13 cellular contexts compared by ENCODE assay signal in genomic region chr18:68177807-68178702, GRCh38.
DNase-seq lines count a peak whose midpoint lies in the region; ATAC-seq, FAIRE-seq and TF ChIP-seq lines count a peak whose summit lies in the region.
"Had no signal": no experiment of that assay in that cellular context is flagged by ENCODE, and none has a peak within 500 bp of the region (broad histone marks: within the 10 kb centered on the region; RNA-seq: fewer than 3 reads in every experiment).

No MANE protein-coding gene starts in this region.

- FAIRE-seq in D721Med (lab: Jason Lieb, UNC), result no peak

- peak; percentile 98 for DNase-seq in AG04449 (ENCODE audit: low read depth, low spot score)
- peak; percentile 94 for DNase-seq in HFF-Myc (ENCODE audit: extremely low read depth, low read depth)
- DNase-seq in iris pigment epithelial cell (ENCODE audit: low read depth), result peak; percentile 99
- no peak for DNase-seq in activated CD4-positive, alpha-beta T cell treated with anti-CD3 and anti-CD28 coated beads for 36 hours
- DNase-seq in NCI-H1048 (lab: John Stamatoyannopoulos, UW), result no peak
- no peak for DNase-seq in D721Med (ENCODE audit: insufficient read length, low spot score)
- DNase-seq: activated CD8-positive, alpha-beta memory T cell treated with anti-CD3 and anti-CD28 coated beads, Interleukin-2, amount 50 U/mL, for 48 hours; CD4-positive, CD25-positive, alpha-beta regulatory T cell; immature natural killer cell; right cardiac atrium had no signal

- no peaks in the 10 kb centered on the region for H3K27me3 Mint-ChIP-seq in activated CD4-positive, alpha-beta T cell treated with anti-CD3 and anti-CD28 coated beads for 36 hours
- H3K27me3 Mint-ChIP-seq: CD4-positive, CD25-positive, alpha-beta regulatory T cell had no signal

- POLR2A ChIA-PET in AG04449 (lab: Yijun Ruan, JAX), result interaction anchor here (1.0 kb wide), 2 partner anchors 85 to 247 kb away, joined by 4 read pairs; no protein-coding TSS in a partner anchor
- POLR2A ChIA-PET in activated CD4-positive, alpha-beta T cell treated with anti-CD3 and anti-CD28 coated beads for 36 hours (lab: Charles Lee), result no interaction called here

- H3K36me3 Mint-ChIP-seq in activated CD4-positive, alpha-beta T cell treated with anti-CD3 and anti-CD28 coated beads for 36 hours (ENCODE audit: low read depth), result no peaks in the 10 kb centered on the region
- H3K36me3 Mint-ChIP-seq: CD4-positive, CD25-positive, alpha-beta regulatory T cell; immature natural killer cell; stimulated activated effector memory CD8-positive, alpha-beta T cell treated with anti-CD3 and anti-CD28 coated beads, Interleukin-12 subunit alpha, Interleukin-12 subunit beta, amount 100 ng/mL, for 72 hours had no signal

- CTCF ChIA-PET in AG04449 (lab: Yijun Ruan, JAX), result interaction anchor here (0.8 to 1.2 kb wide), 2 partner anchors 9 to 446 kb away, joined by 3 read pairs; no protein-coding TSS in a partner anchor
- CTCF ChIA-PET in activated CD4-positive, alpha-beta T cell treated with anti-CD3 and anti-CD28 coated beads for 36 hours (lab: Charles Lee), result interaction anchor here (0.9 kb wide), 1 partner anchor 19 kb away, joined by 3 read pairs; no protein-coding TSS in a partner anchor

- intact Hi-C loops in activated CD4-positive, alpha-beta T cell treated with anti-CD3 and anti-CD28 coated beads for 36 hours (cut with DNase I, micrococcal nuclease), result no loop called here

- peaks cover 3% of the 10 kb centered on the region for H3K9me3 Mint-ChIP-seq in activated CD4-positive, alpha-beta T cell treated with anti-CD3 and anti-CD28 coated beads for 36 hours (ENCODE audit: low read depth)

- H3K4me1 Mint-ChIP-seq in activated CD4-positive, alpha-beta T cell treated with anti-CD3 and anti-CD28 coated beads for 36 hours, result no peaks in the 10 kb centered on the region
- H3K4me1 Mint-ChIP-seq: CD4-positive, CD25-positive, alpha-beta regulatory T cell; immature natural killer cell; stimulated activated effector memory CD8-positive, alpha-beta T cell treated with anti-CD3 and anti-CD28 coated beads, Interleukin-12 subunit alpha, Interleukin-12 subunit beta, amount 100 ng/mL, for 72 hours had no signal

- H3K27ac Mint-ChIP-seq in activated CD4-positive, alpha-beta T cell treated with anti-CD3 and anti-CD28 coated beads for 36 hours, result no peak overlapping the region
- H3K27ac Mint-ChIP-seq: CD4-positive, CD25-positive, alpha-beta regulatory T cell; immature natural killer cell; stimulated activated effector memory CD8-positive, alpha-beta T cell treated with anti-CD3 and anti-CD28 coated beads, Interleukin-12 subunit alpha, Interleukin-12 subunit beta, amount 100 ng/mL, for 72 hours had no signal

- TF ChIP-seq CTCF in AG04449 (IDR thresholded peaks at IDR 0.05; ENCODE audit: insufficient read depth, low read length, missing control alignments), result no peak
- TF ChIP-seq CTCF in HFF-Myc (IDR thresholded peaks at IDR 0.05; ENCODE audit: low read depth, low read length, missing control alignments), result no peak
- TF ChIP-seq CTCF in D721Med (IDR thresholded peaks at IDR 0.05; ENCODE audit: insufficient read depth, missing control alignments), result no peak

- no peak overlapping the region for H3K4me3 Mint-ChIP-seq in activated CD4-positive, alpha-beta T cell treated with anti-CD3 and anti-CD28 coated beads for 36 hours
- H3K4me3 Mint-ChIP-seq: CD4-positive, CD25-positive, alpha-beta regulatory T cell; immature natural killer cell; stimulated activated effector memory CD8-positive, alpha-beta T cell treated with anti-CD3 and anti-CD28 coated beads, Interleukin-12 subunit alpha, Interleukin-12 subunit beta, amount 100 ng/mL, for 72 hours had no signal

- H3K4me3 ChIP-seq in AG04449 (ENCODE audit: low read depth, low read length) (no peak overlapping the region), HFF-Myc (replicated peaks; ENCODE audit: low read depth, low read length) (no peak overlapping the region)

- ATAC-seq in SK-N-SH treated with all-trans-retinoic acid at 6 μM for 48 hours (peak; percentile 93), HG03135 (IDR thresholded peaks at IDR 0.05; ENCODE audit: unreplicated experiment) (no peak)
- no peak for ATAC-seq in activated CD4-positive, alpha-beta T cell treated with anti-CD3 and anti-CD28 coated beads for 36 hours
- ATAC-seq: right cardiac atrium; stimulated activated effector memory CD8-positive, alpha-beta T cell treated with anti-CD3 and anti-CD28 coated beads, Interleukin-12 subunit alpha, Interleukin-12 subunit beta, amount 100 ng/mL, for 72 hours had no signal

TF ChIP-seq in SK-N-SH treated with all-trans-retinoic acid at 6 μM for 48 hours, 23 proteins besides CTCF, POLR2A, EP300 and RAD21:
- no peak for TF ChIP-seq CSRNP3 (CRISPR knock-in tag; IDR thresholded peaks at IDR 0.05)
- TF ChIP-seq TOX (CRISPR knock-in tag; IDR thresholded peaks at IDR 0.05; ENCODE audit: borderline replicate concordance), result peak; percentile 65; the same call in 1 of the 2 replicates
- TF ChIP-seq ARNTL (CRISPR knock-in tag; IDR thresholded peaks at IDR 0.05; ENCODE audit: borderline replicate concordance, low read depth), result no peak
- peak; percentile 83 for TF ChIP-seq ISL1 (CRISPR knock-in tag; IDR thresholded peaks at IDR 0.05)

Comparison
In these comparisons a context has a peak if more than half of its experiments do, and no peak if none do; other contexts are left out.
1. DNase-seq: peak in AG04449 (single experiment), HFF-Myc (single experiment) and iris pigment epithelial cell (single experiment); none in activated CD4-positive, alpha-beta T cell treated with anti-CD3 and anti-CD28 coated beads for 36 hours (single experiment), NCI-H1048 (single experiment) and D721Med (single experiment).